Comparison of ENCODE assay signal across 10 cellular contexts in the genomic region with DNA sequence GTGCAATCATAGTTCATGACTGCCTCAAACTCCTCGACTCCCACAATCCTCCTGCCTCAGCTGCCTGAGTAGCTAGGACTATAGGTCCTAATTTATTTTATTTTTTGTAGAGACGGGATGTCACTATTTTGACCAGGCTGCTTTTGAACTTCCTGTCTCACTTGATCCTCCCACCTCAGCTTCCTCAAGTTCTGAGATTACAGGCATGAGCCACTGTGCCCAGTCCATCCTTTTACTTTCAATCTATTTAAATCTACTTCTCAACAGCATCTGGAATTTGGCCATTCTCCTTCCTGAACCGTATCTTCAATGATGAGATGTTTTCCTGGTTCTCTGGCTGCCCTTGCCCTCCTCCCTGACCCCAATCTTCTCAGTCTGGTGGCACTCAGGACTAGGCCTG. TPM values are rescaled to one million over a fixed set of nuclear protein-coding genes. Genes with fewer than 3 reads are reported as not detected.
DNase-seq lines count a peak whose midpoint lies in the region; ATAC-seq and TF ChIP-seq lines count a peak whose summit lies in the region.
"Had no signal": no experiment of that assay in that cellular context is flagged by ENCODE, and none has a peak within 500 bp of the region (broad histone marks: within the 10 kb centered on the region; RNA-seq: fewer than 3 reads in every experiment).

No MANE protein-coding gene starts in this region.

- peak overlapping the region; percentile 96 for H3K4me2 ChIP-seq in OCI-LY1 (ENCODE audit: low read length)

- H3K36me3 Mint-ChIP-seq in T-helper 1 cell treated with Interleukin-12 subunit alpha and Interleukin-12 subunit beta and Interleukin-4 antibody, amounts not matched to agents 30 μg/mL and 1 μg/mL, for 36 hours (ENCODE audit: low read depth) = peaks cover 2% of the 10 kb centered on the region

- H3K9ac ChIP-seq in OCI-LY1 (ENCODE audit: low read length) = peak overlapping the region; percentile 86
- no peak overlapping the region for H3K9ac ChIP-seq in colonic mucosa (ENCODE audit: low read depth in 2 of 2, low read length in 2 of 2)
- no peak overlapping the region for H3K9ac ChIP-seq in rectal smooth muscle tissue (ENCODE audit: low read length)

- DNase-seq in T-helper 1 cell = no peak
- no peak for DNase-seq in colonic mucosa
- DNase-seq in DMS 273 (lab: John Stamatoyannopoulos, UW; ENCODE audit: unreplicated experiment) = no peak
- no peak for DNase-seq in gastrocnemius medialis
- DNase-seq in NCI-H2227 treated with DMSO at 0.1 percent for 48 hours (lab: John Stamatoyannopoulos, UW) = no peak
- DNase-seq: hippocampal formation had no signal

- peak overlapping the region; percentile 94 for H3K4me3 Mint-ChIP-seq in T-helper 1 cell treated with Interleukin-12 subunit alpha and Interleukin-12 subunit beta and Interleukin-4 antibody, amounts not matched to agents 30 μg/mL and 1 μg/mL, for 36 hours

- no peaks in the 10 kb centered on the region for H3F3A ChIP-seq in OCI-LY1 (ENCODE audit: insufficient read depth, low read length)

- TF ChIP-seq CTCF in OCI-LY1 (IDR thresholded peaks at IDR 0.05; ENCODE audit: low read length) = no peak
- no peak for TF ChIP-seq CTCF in colonic mucosa (IDR thresholded peaks at IDR 0.05)
- TF ChIP-seq CTCF in gastrocnemius medialis (IDR thresholded peaks at IDR 0.05 in 4 of 5, conservative IDR thresholded peaks at IDR 0.05 in 1 of 5) = no peak

- peak overlapping the region; percentile 98 for H3K27ac Mint-ChIP-seq in T-helper 1 cell treated with Interleukin-12 subunit alpha and Interleukin-12 subunit beta and Interleukin-4 antibody, amounts not matched to agents 30 μg/mL and 1 μg/mL, for 36 hours

- H3K9me2 ChIP-seq in OCI-LY1 (ENCODE audit: low read depth, low read length) = no peaks in the 10 kb centered on the region

- H3K9me3 Mint-ChIP-seq in T-helper 1 cell treated with Interleukin-12 subunit alpha and Interleukin-12 subunit beta and Interleukin-4 antibody, amounts not matched to agents 30 μg/mL and 1 μg/mL, for 36 hours = no peaks in the 10 kb centered on the region

- H3K27me3 Mint-ChIP-seq in T-helper 1 cell treated with Interleukin-12 subunit alpha and Interleukin-12 subunit beta and Interleukin-4 antibody, amounts not matched to agents 30 μg/mL and 1 μg/mL, for 36 hours (ENCODE audit: low read depth) = no peaks in the 10 kb centered on the region

- H3K36me3 ChIP-seq in OCI-LY1 (ENCODE audit: insufficient read depth, low read length) = no peaks in the 10 kb centered on the region
- H3K36me3 ChIP-seq in colonic mucosa = no peaks in the 10 kb centered on the region
- H3K36me3 ChIP-seq in rectal smooth muscle tissue (ENCODE audit: control insufficient read depth, insufficient read depth, low read length) = no peaks in the 10 kb centered on the region
- no peaks in the 10 kb centered on the region for H3K36me3 ChIP-seq in gastrocnemius medialis

- intact Hi-C loops in colonic mucosa (cut with DNase I) = no loop called here
- intact Hi-C loops in gastrocnemius medialis (cut with DNase I; ENCODE audit: low total_unique reads) = no loop called here

- peaks cover 57% of the 10 kb centered on the region for H3K4me1 ChIP-seq in OCI-LY1 (ENCODE audit: insufficient read depth, low read length, severe bottlenecking)
- H3K4me1 ChIP-seq in colonic mucosa = peaks cover 6% of the 10 kb centered on the region
- H3K4me1 ChIP-seq in rectal smooth muscle tissue (ENCODE audit: control insufficient read depth, insufficient read depth, low read length) = no peaks in the 10 kb centered on the region
- peaks cover 12 to 17% of the 10 kb centered on the region in 2 donors for H3K4me1 ChIP-seq in gastrocnemius medialis

- peaks cover 32% of the 10 kb centered on the region for H3K4me1 Mint-ChIP-seq in T-helper 1 cell treated with Interleukin-12 subunit alpha and Interleukin-12 subunit beta and Interleukin-4 antibody, amounts not matched to agents 30 μg/mL and 1 μg/mL, for 36 hours (ENCODE audit: low read depth)

- H3K27ac ChIP-seq in OCI-LY1 (ENCODE audit: low read depth, low read length, poor library complexity, severe bottlenecking) (peak overlapping the region; percentile 90), colonic mucosa (peak overlapping the region; percentile 50), rectal smooth muscle tissue (ENCODE audit: low read depth, low read length) (no peak overlapping the region), gastrocnemius medialis (peak overlapping the region in 1 of 4 donors; percentile 27)

- ATAC-seq in gastrocnemius medialis = no peak

- TF ChIP-seq POLR2A in gastrocnemius medialis (IDR thresholded peaks at IDR 0.05) = no peak

- H3K4me3 ChIP-seq in OCI-LY1 (ENCODE audit: low read depth, low read length, poor library complexity, severe bottlenecking) (peak overlapping the region; percentile 85), colonic mucosa (no peak overlapping the region), rectal smooth muscle tissue (ENCODE audit: low read length) (peak overlapping the region; percentile 54), gastrocnemius medialis (peak overlapping the region in 1 of 4 donors; percentile 38)

- 0 out of 2 replicates have a peak, but pooled peaks cover 6% of the 10 kb centered on the region for H3K79me2 ChIP-seq in OCI-LY1 (ENCODE audit: insufficient read depth, low read length)

- no peaks in the 10 kb centered on the region for H4K20me1 ChIP-seq in OCI-LY1 (ENCODE audit: insufficient read depth, low read length)

- H3K9me3 ChIP-seq in OCI-LY1 (ENCODE audit: low read length) = no peaks in the 10 kb centered on the region
- H3K9me3 ChIP-seq in colonic mucosa = no peaks in the 10 kb centered on the region
- no peaks in the 10 kb centered on the region for H3K9me3 ChIP-seq in gastrocnemius medialis

- in situ Hi-C loops in gastrocnemius medialis (cut with MboI; ENCODE audit: low sequenced_read_pairs in 4 of 4) = loop anchor here in 2 of 4 donors (10.0 kb wide), 2 partner anchors 88 to 98 kb away; partner anchors contain the start of genes CYSRT1 (in 1 of the 2), RNF208 (in 1 of the 2) and RNF224 (in 1 of the 2)

- H3K27me3 ChIP-seq in OCI-LY1 (ENCODE audit: insufficient read depth, low read length) (no peaks in the 10 kb centered on the region), colonic mucosa (no peaks in the 10 kb centered on the region), rectal smooth muscle tissue (ENCODE audit: control insufficient read depth, insufficient read depth, low read length) (no peaks in the 10 kb centered on the region), gastrocnemius medialis (peaks cover 8 to 17% (median 11%) of the 10 kb centered on the region in 3 donors)

- H2AFZ ChIP-seq in OCI-LY1 (ENCODE audit: low read length) = no peak overlapping the region

RNA-seq across cellular contexts. Expression of gene GRIN1, which starts 12.2 kb away (rescaled TPM):
- under 1 TPM; 0.47 to 0.93 TPM for total RNA-seq in colonic mucosa
- total RNA-seq in gastrocnemius medialis = not detected
- total RNA-seq: subcutaneous adipose tissue had no signal

RNA-seq across cellular contexts. Expression of gene DPP7, which starts 12.3 kb away (rescaled TPM):
- total RNA-seq in colonic mucosa (10 to 100 TPM; 46.2 to 52.5 TPM), gastrocnemius medialis (10 to 100 TPM; 36.9 to 63.1 (median 55.9) TPM)

RNA-seq across cellular contexts. Expression of gene MAN1B1, which starts 40.0 kb away (rescaled TPM):
- 10 to 100 TPM; 43.5 to 52.6 TPM for total RNA-seq in colonic mucosa
- 10 to 100 TPM; 15.9 to 31.9 (median 21.1) TPM for total RNA-seq in gastrocnemius medialis

RNA-seq across cellular contexts. Expression of gene LRRC26, which starts 43.1 kb away (rescaled TPM):
- total RNA-seq in colonic mucosa = 10 to 100 TPM; 64.6 to 95.8 TPM
- total RNA-seq in gastrocnemius medialis = not detected
- total RNA-seq: subcutaneous adipose tissue had no signal

RNA-seq across cellular contexts. Expression of gene TMEM210, which starts 45.1 kb away (rescaled TPM):
- total RNA-seq in colonic mucosa (under 1 TPM in 1 of 2 donors, not detected in 1; 0.67 TPM), gastrocnemius medialis (not detected)
- total RNA-seq: subcutaneous adipose tissue had no signal
